In the genomic region with DNA sequence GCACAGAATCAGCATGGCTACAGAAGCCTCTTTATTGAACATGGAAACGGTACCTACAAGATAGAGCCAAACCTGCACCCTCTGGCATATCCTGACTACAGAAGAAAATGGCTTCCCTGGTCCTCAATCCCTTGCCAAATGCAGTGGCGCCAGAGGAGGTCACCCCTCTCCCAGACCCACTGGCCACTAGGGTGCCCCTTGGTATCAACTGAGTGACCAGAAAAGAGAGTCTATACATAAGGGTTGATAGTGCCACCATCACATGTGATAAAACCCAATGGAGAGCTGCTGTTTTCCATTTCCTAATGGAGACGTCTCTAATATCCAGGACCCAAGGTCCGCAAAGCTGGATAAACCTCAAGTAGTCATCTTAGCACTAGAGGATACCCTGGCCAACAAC, we compare ENCODE assay signal across 35 cellular contexts. TPM values are rescaled to one million over a fixed set of nuclear protein-coding genes. Genes with fewer than 3 reads are reported as not detected.
"Had no signal": no experiment of that assay in that cellular context is flagged by ENCODE, and none has a peak within 500 bp of the region (broad histone marks: within the 10 kb centered on the region; RNA-seq: fewer than 3 reads in every experiment).

No MANE protein-coding gene starts in this region.

- H3K27me3 ChIP-seq: adrenal gland, ascending aorta, body of pancreas, brain microvascular endothelial cell, breast epithelium, cardiac muscle cell had no signal

- H3K27ac ChIP-seq: adrenal gland, ascending aorta, body of pancreas, brain microvascular endothelial cell, breast epithelium, cardiac muscle cell had no signal

- H3K9me3 ChIP-seq: adrenal gland, ascending aorta, body of pancreas, breast epithelium had no signal

- H3K4me3 ChIP-seq: adrenal gland, ascending aorta, body of pancreas, breast epithelium, cardiac muscle cell had no signal

- H3K4me1 ChIP-seq: adrenal gland, ascending aorta, body of pancreas, breast epithelium had no signal

- H3K36me3 ChIP-seq: adrenal gland, ascending aorta, brain microvascular endothelial cell, breast epithelium, cardiac muscle cell had no signal

- DNase-seq: activated effector memory CD4-positive, alpha-beta T cell treated with anti-CD3 and anti-CD28 coated beads, Interleukin-2, amount 50 U/mL, for 16 hours; activated effector memory CD4-positive, alpha-beta T cell treated with Interleukin-2 at 50 U/mL for 16 hours; activated gamma-delta T cell; activated gamma-delta T cell treated with Interleukin-2 at 50 U/mL for 16 hours; activated naive CD4-positive, alpha-beta T cell; activated naive CD4-positive, alpha-beta T cell treated with anti-CD3 and anti-CD28 coated beads for 36 hours; activated naive CD4-positive, alpha-beta T cell treated with anti-CD3 and anti-CD28 coated beads, Interleukin-2, amount 10 ng/mL, durations not matched to agents 7 days and 5 days; activated naive CD4-positive, alpha-beta T cell treated with anti-CD3 and anti-CD28 coated beads, Interleukin-2, amount 50 U/mL, for 16 hours; activated naive CD4-positive, alpha-beta T cell treated with Interleukin-2 at 50 U/mL for 16 hours; activated naive CD8-positive, alpha-beta T cell treated with anti-CD3 and anti-CD28 coated beads for 36 hours; activated naive CD8-positive, alpha-beta T cell treated with anti-CD3 and anti-CD28 coated beads, Interleukin-2, amount 10 ng/mL, durations not matched to agents 7 days and 5 days; activated naive CD8-positive, alpha-beta T cell treated with anti-CD3 and anti-CD28 coated beads, Interleukin-2, amount 50 U/mL, for 24 hours; activated T-cell treated with anti-CD3 and anti-CD28 coated beads, Interleukin-2, amount 50 U/mL, for 1 hour; activated T-cell treated with anti-CD3 and anti-CD28 coated beads, Interleukin-2, amount 50 U/mL, for 24 hours; activated T-cell treated with anti-CD3 and anti-CD28 coated beads, Interleukin-2, amount 50 U/mL, for 4 hours; activated T-cell treated with anti-CD3 and anti-CD28 coated beads, Interleukin-2, amount 50 U/mL, for 48 hours; activated T-cell treated with anti-CD3 and anti-CD28 coated beads, Interleukin-2, amount 50 U/mL, for 72 hours; adrenal gland; amniotic stem cell; amygdala; anterior cingulate cortex; body of pancreas; brain microvascular endothelial cell; caudate nucleus; central memory CD4-positive, alpha-beta T cell; cerebellar nuclear complex had no signal

- ATAC-seq: activated naive CD4-positive, alpha-beta T cell treated with anti-CD3 and anti-CD28 coated beads, Interleukin-2, amount 50 U/mL, for 72 hours; activated naive CD8-positive, alpha-beta T cell treated with anti-CD3 and anti-CD28 coated beads, Interleukin-2, amount 50 U/mL, for 24 hours; activated T-cell treated with anti-CD3 and anti-CD28 coated beads, Interleukin-2, amount 50 U/mL, for 4 hours; activated T-cell treated with anti-CD3 and anti-CD28 coated beads, Interleukin-2, amount 50 U/mL, for 72 hours; activated T-helper 17 cell treated with anti-CD3 and anti-CD28 coated beads, Interleukin-2, amount 50 U/mL, for 72 hours; body of pancreas had no signal

- FAIRE-seq: astrocyte had no signal

RNA-seq across cellular contexts. Expression of a gene that starts 52.7 kb away (rescaled TPM):
- total RNA-seq: activated naive CD4-positive, alpha-beta T cell treated with anti-CD3 and anti-CD28 coated beads for 36 hours; activated naive CD8-positive, alpha-beta T cell treated with anti-CD3 and anti-CD28 coated beads for 36 hours; activated naive CD8-positive, alpha-beta T cell treated with anti-CD3 and anti-CD28 coated beads, Interleukin-2, amount 10 ng/mL, durations not matched to agents 7 days and 5 days; activated T-cell treated with anti-CD3 and anti-CD28 coated beads, Interleukin-2, amount 50 U/mL, for 4 hours; activated T-helper 1 cell treated with anti-CD3 and anti-CD28 coated beads, Interleukin-12 subunit alpha, Interleukin-12 subunit beta, Interleukin-2, Interleukin-4 antibody, amounts not matched to agents 30 ng/mL and 10 ng/mL and 1 ng/mL, durations not matched to agents 14 hours and 24 hours and 36 hours; activated T-helper 17 cell treated with anti-CD3 and anti-CD28 coated beads, Interleukin-2, amount 50 U/mL, for 72 hours; activated T-helper 2 cell treated with anti-CD3 and anti-CD28 coated beads, Interferon-gamma antibody, Interleukin-2, Interleukin-4, amounts not matched to agents 10 μg/mL and 5 μg/mL and 100 μg/mL, durations not matched to agents 14 hours and 24 hours and 36 hours; ascending aorta; cardiac septum had no signal
